ENCODE assay signal across 7 cellular contexts in the genomic region with DNA sequence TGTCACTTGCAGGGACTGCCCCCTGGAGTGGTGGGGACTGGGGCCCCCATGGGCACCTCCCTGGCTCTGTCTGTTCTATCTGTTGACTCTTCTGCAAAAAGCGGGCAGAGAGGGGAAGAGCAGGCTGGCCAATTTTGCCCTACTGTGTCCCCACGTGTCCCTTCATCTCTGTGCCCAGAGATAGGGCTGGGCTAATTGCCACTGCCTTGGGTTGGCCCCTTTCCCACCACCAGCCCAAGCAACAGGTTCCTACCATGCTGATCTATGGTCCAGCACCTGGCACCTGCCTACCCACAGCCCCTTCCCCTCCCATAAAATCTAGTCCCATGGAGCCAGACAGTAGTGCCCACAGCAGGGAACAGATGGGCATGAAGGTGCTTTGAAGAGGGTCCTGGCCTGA. TPM values are rescaled to one million over a fixed set of nuclear protein-coding genes. Genes with fewer than 3 reads are reported as not detected.
DNase-seq lines count a peak whose midpoint lies in the region; ATAC-seq, FAIRE-seq and TF ChIP-seq lines count a peak whose summit lies in the region.
"Not testable (repeated sequence)": the region's sequence is repeated elsewhere in the genome, so short reads cannot be mapped to it uniquely, and the experiment has no call there.

No MANE protein-coding gene starts in this region.

- H3K9me3 ChIP-seq in HEK293 (ENCODE audit: control insufficient read depth, insufficient read depth, low read depth, low read length); left ventricle myocardium inferior (replicated peaks); kidney (ENCODE audit: control insufficient read depth in 1 of 2, low read length in 2 of 2); spleen: not testable (repeated sequence)

- not testable (repeated sequence) for TF ChIP-seq POLR2A in spleen (IDR thresholded peaks at IDR 0.05)

- H3K27me3 Mint-ChIP-seq in chondrocyte (ENCODE audit: low read depth), result not testable (repeated sequence)

- not testable (repeated sequence) for H3K4me1 Mint-ChIP-seq in chondrocyte (ENCODE audit: low read depth)

- POLR2A ChIA-PET in HEK293 (lab: Yijun Ruan, JAX), result not testable (repeated sequence)

- H3K36me3 ChIP-seq in HEK293 (ENCODE audit: control insufficient read depth in 2 of 2, insufficient read depth in 1 of 2, low read length in 2 of 2); left ventricle myocardium inferior; kidney (ENCODE audit: control insufficient read depth in 1 of 2, insufficient read depth in 2 of 2, low read length in 2 of 2); spleen: not testable (repeated sequence)

- not testable (repeated sequence) for H3K27me3 ChIP-seq in left ventricle myocardium inferior (ENCODE audit: low read depth); spleen (replicated peaks in 1 of 7)

- CTCF ChIA-PET in HEK293 (lab: Yijun Ruan, JAX), result not testable (repeated sequence)

- not testable (repeated sequence) for H3K4me3 ChIP-seq in HEK293 (ENCODE audit: low read depth, low read length); left ventricle myocardium inferior; kidney (ENCODE audit: low read length in 2 of 2); spleen

- 74 to 89% (median 84%) methylated on average over 2 of the region's 2 CpGs for WGBS in spleen, 5 donors

- not testable (repeated sequence) for H3K4me3 Mint-ChIP-seq in chondrocyte (ENCODE audit: unreplicated experiment)

- H3K27ac Mint-ChIP-seq in chondrocyte (ENCODE audit: unreplicated experiment), result not testable (repeated sequence)

- H3K9me3 Mint-ChIP-seq in chondrocyte (ENCODE audit: low read depth), result not testable (repeated sequence)

- not testable (repeated sequence) for H3K27ac ChIP-seq in HEK293 (ENCODE audit: extremely low read depth, low read depth, low read length); kidney (ENCODE audit: low read depth in 2 of 2, low read length in 2 of 2); spleen
- H3K27ac ChIP-seq in left ventricle myocardium inferior (replicated peaks), result peak overlapping the region; percentile 81

- ATAC-seq in Right ventricle myocardium superior (ENCODE audit: poor library complexity), result peak; percentile 63

- not testable (repeated sequence) for TF ChIP-seq CTCF in HEK293 (tag by site-specific recombination; IDR thresholded peaks at IDR 0.05); chondrocyte (IDR thresholded peaks at IDR 0.05); left ventricle myocardium inferior (IDR thresholded peaks at IDR 0.05; ENCODE audit: borderline replicate concordance); kidney (IDR thresholded peaks at IDR 0.05; ENCODE audit: borderline replicate concordance, extremely low read depth, insufficient read depth); spleen (IDR thresholded peaks at IDR 0.05 in 8 of 11, conservative IDR thresholded peaks at IDR 0.05 in 3 of 11)

- H3K4me1 ChIP-seq in HEK293 (ENCODE audit: control insufficient read depth, insufficient read depth, low read length); kidney (ENCODE audit: control insufficient read depth in 1 of 2, insufficient read depth in 1 of 2, low read depth in 1 of 2, low read length in 2 of 2): not testable (repeated sequence)
- H3K4me1 ChIP-seq in left ventricle myocardium inferior (peaks cover 25% of the 10 kb centered on the region), spleen (peaks cover 0 to 17% (median 0%) of the 10 kb centered on the region in 6 donors)

- FAIRE-seq in kidney (lab: Jason Lieb, UNC), result not testable (repeated sequence)

- peak; percentile 36 for DNase-seq in chondrocyte (ENCODE audit: low spot score)
- peak; percentile 58 for DNase-seq in Right ventricle myocardium superior
- DNase-seq in left ventricle myocardium inferior, result peak; percentile 47
- DNase-seq in kidney, result peak; percentile 22
- DNase-seq in spleen, result peak; percentile 41
- DNase-seq in ureter (ENCODE audit: low spot score), result peak; percentile 32

- intact Hi-C loops in Right ventricle myocardium superior (cut with DNase I); left ventricle myocardium inferior (cut with micrococcal nuclease); kidney (cut with DNase I); spleen (cut with DNase I; ENCODE audit: low total_unique reads): not testable (repeated sequence)

- not testable (repeated sequence) for H3K36me3 Mint-ChIP-seq in chondrocyte (ENCODE audit: low read depth)

- H3K9ac ChIP-seq in kidney (ENCODE audit: low read length in 2 of 2), result not testable (repeated sequence)

TF ChIP-seq in HEK293, 187 proteins besides CTCF, POLR2A, EP300 and RAD21:
- peak; percentile 58 for TF ChIP-seq SCRT2 (tag by site-specific recombination; IDR thresholded peaks at IDR 0.05)

RNA-seq across cellular contexts. Expression of a gene that starts 14.3 kb away (rescaled TPM):
- total RNA-seq in chondrocyte, result 1.2 to 2.4 TPM (median 2.0 TPM) in 3 replicates
- total RNA-seq in Right ventricle myocardium superior, result 0.11 TPM
- 0.33 TPM for total RNA-seq in left ventricle myocardium inferior
- total RNA-seq in kidney, result 2.5 TPM
- 0.45 TPM for polyA plus RNA-seq in kidney (ENCODE audit: insufficient read depth, low read depth, low replicate concordance)
- total RNA-seq in spleen, result 1 to 10 TPM in 6 of 7 donors, under 1 TPM in 1; 0.98 to 2.3 (median 1.5) TPM
- 1 to 10 TPM in 2 of 3 donors, under 1 TPM in 1; 0.85 to 1.7 (median 1.1) TPM for polyA plus RNA-seq in spleen
- 4.3 TPM for total RNA-seq in ureter
